8 cellular contexts compared by ENCODE assay signal in genomic region chr15:60590935-60591490, GRCh38.
DNase-seq lines count a peak whose midpoint lies in the region; ATAC-seq, FAIRE-seq and TF ChIP-seq lines count a peak whose summit lies in the region.

No MANE protein-coding gene starts in this region.

- H3K9me3 Mint-ChIP-seq in glutamatergic neuron (ENCODE audit: unreplicated experiment): peaks cover 4% of the 10 kb centered on the region

- DNase-seq in GM19239 (ENCODE audit: insufficient read length, low spot score) (peak; percentile 35), NCI-H82 (lab: John Stamatoyannopoulos, UW) (peak; percentile 94), activated gamma-delta T cell treated with Interleukin-2 at 50 U/mL for 16 hours (peak; percentile 26), glutamatergic neuron (peak; percentile 80), omental fat pad (ENCODE audit: low spot score) (no peak), NCI-H1930 (lab: John Stamatoyannopoulos, UW) (no peak), NCI-H1092 treated with DMSO at 0.1 percent for 48 hours (lab: John Stamatoyannopoulos, UW) (no peak)

- no peak for TF ChIP-seq CTCF in glutamatergic neuron (IDR thresholded peaks at IDR 0.05; ENCODE audit: partially characterized antibody, unreplicated experiment)
- no peak for TF ChIP-seq CTCF in omental fat pad (IDR thresholded peaks at IDR 0.05)

- ATAC-seq in omental fat pad (ENCODE audit: low FRiP score) (peak; percentile 9), HG03025 (IDR thresholded peaks at IDR 0.05; ENCODE audit: low FRiP score, unreplicated experiment) (no peak)

- peak overlapping the region; percentile 71 for H3K4me3 Mint-ChIP-seq in glutamatergic neuron (ENCODE audit: unreplicated experiment)

- peak; percentile 71 for FAIRE-seq in GM19239 (lab: Jason Lieb, UNC)

- H3K36me3 Mint-ChIP-seq in glutamatergic neuron (ENCODE audit: unreplicated experiment): no peaks in the 10 kb centered on the region

- H3K27ac Mint-ChIP-seq in glutamatergic neuron (ENCODE audit: unreplicated experiment): no peak overlapping the region

- H3K27me3 Mint-ChIP-seq in glutamatergic neuron (ENCODE audit: unreplicated experiment): peaks cover 2% of the 10 kb centered on the region

- H3K4me1 Mint-ChIP-seq in glutamatergic neuron (ENCODE audit: low read depth, unreplicated experiment): peaks cover 7% of the 10 kb centered on the region

Comparison
In these comparisons a context has a peak if more than half of its experiments do, and no peak if none do; other contexts are left out.
1. DNase-seq: peak in GM19239 (single experiment), NCI-H82 (single experiment), activated gamma-delta T cell treated with Interleukin-2 at 50 U/mL for 16 hours (single experiment) and glutamatergic neuron (single experiment); none in omental fat pad (single experiment), NCI-H1930 (0 of 2) and NCI-H1092 treated with DMSO at 0.1 percent for 48 hours (single experiment).